Comparison of ENCODE assay signal across 10 cellular contexts in genomic region chr16:21950782-21951521, GRCh38. TPM values are rescaled to one million over a fixed set of nuclear protein-coding genes. Genes with fewer than 3 reads are reported as not detected.
DNase-seq lines count a peak whose midpoint lies in the region; ATAC-seq, FAIRE-seq and TF ChIP-seq lines count a peak whose summit lies in the region.
"Had no signal": no experiment of that assay in that cellular context is flagged by ENCODE, and none has a peak within 500 bp of the region (broad histone marks: within the 10 kb centered on the region; RNA-seq: fewer than 3 reads in every experiment).

No MANE protein-coding gene starts in this region.

- no peak overlapping the region for H2AFZ ChIP-seq in HepG2 (ENCODE audit: low read length)

- H3K4me1 ChIP-seq in ascending aorta, result peaks cover 6 to 20% of the 10 kb centered on the region in 2 donors
- H3K4me1 ChIP-seq in HepG2 (ENCODE audit: insufficient read depth, low read length), result peaks cover 74% of the 10 kb centered on the region

- H3K9ac ChIP-seq in HepG2 (ENCODE audit: insufficient read depth, low read depth, low read length), result peak overlapping the region; percentile 95; the same call in 1 of the 2 replicates

- H3K9me3 Mint-ChIP-seq in activated naive CD4-positive, alpha-beta T cell treated with anti-CD3 and anti-CD28 coated beads, Interleukin-2, amount 50 U/mL, for 24 hours, result no peaks in the 10 kb centered on the region

- peaks cover 9% of the 10 kb centered on the region for H3K36me3 Mint-ChIP-seq in activated naive CD4-positive, alpha-beta T cell treated with anti-CD3 and anti-CD28 coated beads, Interleukin-2, amount 50 U/mL, for 24 hours

- DNase-seq in activated naive CD4-positive, alpha-beta T cell (lab: John Stamatoyannopoulos, UW), result no peak
- DNase-seq in NAMALWA (ENCODE audit: low spot score), result peak; percentile 65
- DNase-seq in ascending aorta (ENCODE audit: low spot score in 2 of 2), result no peak
- peak; percentile 54 for DNase-seq in HepG2 (ENCODE audit: low spot score)
- DNase-seq in GM12892 (ENCODE audit: insufficient read length), result no peak
- no peak for DNase-seq in posterior vena cava (ENCODE audit: low spot score)

- FAIRE-seq in HepG2 (lab: Jason Lieb, UNC) (peak; percentile 65), GM12892 (lab: Jason Lieb, UNC) (no peak)

- H3K27me3 ChIP-seq in ascending aorta (no peaks in the 10 kb centered on the region), HepG2 (ENCODE audit: control insufficient read depth in 1 of 2, insufficient read depth in 2 of 2, low read length in 2 of 2) (peaks cover 0 to 4% of the 10 kb centered on the region in 2 experiments; a peak in 1 of 5 replicates)

- H3K27me3 Mint-ChIP-seq in activated naive CD4-positive, alpha-beta T cell treated with anti-CD3 and anti-CD28 coated beads, Interleukin-2, amount 50 U/mL, for 24 hours, result no peaks in the 10 kb centered on the region

- H3K4me3 Mint-ChIP-seq in activated naive CD4-positive, alpha-beta T cell treated with anti-CD3 and anti-CD28 coated beads, Interleukin-2, amount 50 U/mL, for 24 hours, result peak overlapping the region; percentile 69

- TF ChIP-seq CTCF in ascending aorta (IDR thresholded peaks at IDR 0.05) (peak in 2 of 3 experiments; percentile 11 to 21), HepG2 (CRISPR knock-in tag; IDR thresholded peaks at IDR 0.05) (peak; percentile 70)

- in situ Hi-C loops in HepG2 (cut with HindIII; ENCODE audit: extremely low pct_ligation_motif_present, low pct_unique_long_range_greater_than_20kb), result no loop called here

- no peaks in the 10 kb centered on the region for H3K9me3 ChIP-seq in ascending aorta
- H3K9me3 ChIP-seq in HepG2 (ENCODE audit: low read length), result no peaks in the 10 kb centered on the region

- no peak overlapping the region for H3K27ac ChIP-seq in ascending aorta
- H3K27ac ChIP-seq in HepG2 (ENCODE audit: extremely low read length, insufficient read depth, low read length), result peak overlapping the region; percentile 4

- peak; percentile 53; the same call in 1 of the 2 replicates for TF ChIP-seq RAD21 in HepG2 (CRISPR knock-in tag; IDR thresholded peaks at IDR 0.05)

- H3K4me3 ChIP-seq in ascending aorta (no peak overlapping the region), HepG2 (replicated peaks in 1 of 3; ENCODE audit: insufficient read depth in 1 of 3, low read depth in 2 of 3, low read length in 3 of 3) (peak overlapping the region in 1 of 3 experiments; percentile 98; a peak in 1 of 6 replicates)

- H3K36me3 ChIP-seq in ascending aorta (peaks cover 0 to 3% of the 10 kb centered on the region in 2 donors), HepG2 (replicated peaks in 1 of 2; ENCODE audit: control insufficient read depth in 1 of 2, insufficient read depth in 2 of 2, low read length in 2 of 2) (peaks cover 1 to 4% of the 10 kb centered on the region in 2 experiments; a peak in 3 of 5 replicates)

- H3K27ac Mint-ChIP-seq in activated naive CD4-positive, alpha-beta T cell treated with anti-CD3 and anti-CD28 coated beads, Interleukin-2, amount 50 U/mL, for 24 hours, result peak overlapping the region; percentile 87

- no TSS peak for BruUV-seq in HepG2 (replicated peaks; lab: Mats Ljungman, UMichigan)

- TF ChIP-seq POLR2A in HepG2 (IDR thresholded peaks at IDR 0.05; ENCODE audit: insufficient read depth in 1 of 2, low read depth in 2 of 2, low read length in 2 of 2) (peak in 1 of 2 experiments; percentile 20; a peak in 1 of 4 replicates), GM12892 (IDR thresholded peaks at IDR 0.05; ENCODE audit: low read depth, low read length) (no peak)

- H4K20me1 ChIP-seq in HepG2 (ENCODE audit: insufficient read depth, low read length), result peaks cover 11% of the 10 kb centered on the region

- peaks cover 66% of the 10 kb centered on the region for H3K4me1 Mint-ChIP-seq in activated naive CD4-positive, alpha-beta T cell treated with anti-CD3 and anti-CD28 coated beads, Interleukin-2, amount 50 U/mL, for 24 hours

- H3K4me2 ChIP-seq in HepG2 (ENCODE audit: low read depth, low read length), result peak overlapping the region; percentile 92

- WGBS in HepG2 (ENCODE audit: low lambda C conversion rate), result 86% methylated on average over 7 of the region's 7 CpGs

- ATAC-seq in HepG2 (no peak), HG03175 (IDR thresholded peaks at IDR 0.05; ENCODE audit: unreplicated experiment) (no peak)

- H3K79me2 ChIP-seq in HepG2 (ENCODE audit: insufficient read depth, low read length), result peaks cover 53% of the 10 kb centered on the region

- intact Hi-C loops in ascending aorta (cut with DNase I) (loop anchor here (5.0 kb wide), 2 partner anchors 346 to 1054 kb away; partner anchors contain the start of gene POLR3E), HepG2 (cut with micrococcal nuclease; ENCODE audit: unreplicated experiment) (loop anchor here (1.0 kb wide), 1 partner anchor 237 kb away; no protein-coding TSS in a partner anchor), posterior vena cava (cut with DNase I) (no loop called here)

- no peak for TF ChIP-seq EP300 in HepG2 (IDR thresholded peaks at IDR 0.05; ENCODE audit: low read depth in 2 of 2, low read length in 2 of 2)
- no peak for TF ChIP-seq EP300 in HepG2 (CRISPR knock-in tag; IDR thresholded peaks at IDR 0.05; ENCODE audit: borderline replicate concordance)

- POLR2A ChIA-PET in HepG2 (lab: Yijun Ruan, JAX), result no interaction called here

- CTCF ChIA-PET in HepG2 (lab: Yijun Ruan, JAX; ENCODE audit: low intra/inter-chr PET ratio, low total read pairs), result interaction anchor here (0.9 to 1.1 kb wide), 2 partner anchors 13 to 127 kb away, joined by 3 read pairs; no protein-coding TSS in a partner anchor

RNA-seq across cellular contexts. Expression of gene UQCRC2, which starts 2.2 kb away (rescaled TPM):
- total RNA-seq in ascending aorta, result 66.3 TPM
- 536 and 704 TPM in 2 replicates for total RNA-seq in HepG2 (2016; rRNA removed; fragmentation: Illumina TruSeq; extraction: Trizol)
- total RNA-seq in HepG2 (2016; cell fraction: cytosol; rRNA removed; fragmentation: Illumina TruSeq; extraction: Trizol; ENCODE audit: low read depth), result 269 and 276 TPM in 2 replicates
- 530 and 708 TPM in 2 replicates for total RNA-seq in HepG2 (2016; cell fraction: insoluble cytoplasmic fraction; rRNA removed; fragmentation: Illumina TruSeq; extraction: Trizol)
- 296 and 309 TPM in 2 replicates for total RNA-seq in HepG2 (2016; cell fraction: membrane; rRNA removed; fragmentation: Illumina TruSeq; extraction: Trizol)
- total RNA-seq in HepG2 (2016; cell fraction: nucleus; rRNA removed; fragmentation: Illumina TruSeq; extraction: Trizol), result 306 and 335 TPM in 2 replicates
- 346 and 442 TPM in 2 replicates for polyA plus RNA-seq in HepG2 (2011; rRNA removed)
- 376 and 449 TPM in 2 replicates for polyA plus RNA-seq in HepG2 (2011; cell fraction: cytosol; rRNA removed)
- 283 and 343 TPM in 2 replicates for polyA plus RNA-seq in HepG2 (2011; cell fraction: nucleus; rRNA removed)
- 554 and 647 TPM in 2 replicates for polyA plus RNA-seq in HepG2 (2012)
- polyA plus RNA-seq in HepG2 (2016; cell fraction: cytosol; fragmentation: Illumina TruSeq; extraction: Trizol; ENCODE audit: low read depth), result 133 and 142 TPM in 2 replicates
- 562 and 567 TPM in 2 replicates for polyA plus RNA-seq in HepG2 (2016; cell fraction: insoluble cytoplasmic fraction; fragmentation: Illumina TruSeq; extraction: Trizol; ENCODE audit: low read depth)
- 167 and 170 TPM in 2 replicates for polyA plus RNA-seq in HepG2 (2016; cell fraction: membrane; fragmentation: Illumina TruSeq; extraction: Trizol; ENCODE audit: low read depth)
- 363 and 436 TPM in 2 replicates for polyA plus RNA-seq in HepG2 (2016; cell fraction: nucleus; fragmentation: Illumina TruSeq; extraction: Trizol; ENCODE audit: insufficient read depth, low read depth)
- polyA minus RNA-seq in HepG2 (2011; rRNA and poly(A)+ RNA removed; ENCODE audit: low replicate concordance), result 333 and 632 TPM in 2 replicates
- polyA minus RNA-seq in HepG2 (2011; cell fraction: cytosol; rRNA and poly(A)+ RNA removed), result 321 TPM in 2 replicates
- 523 and 535 TPM in 2 replicates for polyA minus RNA-seq in HepG2 (2011; cell fraction: nucleus; rRNA and poly(A)+ RNA removed)
- 413 TPM for polyA plus RNA-seq in GM12892 (2012; ENCODE audit: missing spikeins)
- total RNA-seq in posterior vena cava, result 100 to 1,000 TPM; 147 to 168 TPM

RNA-seq across cellular contexts. Expression of gene PDZD9, which starts 50.0 kb away (rescaled TPM):
- total RNA-seq in ascending aorta (not detected), HepG2 (2016; rRNA removed; fragmentation: Illumina TruSeq; extraction: Trizol) (not detected in 2 replicates), posterior vena cava (not detected)
- not detected in 2 replicates for total RNA-seq in HepG2 (2016; cell fraction: cytosol; rRNA removed; fragmentation: Illumina TruSeq; extraction: Trizol; ENCODE audit: low read depth)
- total RNA-seq in HepG2 (2016; cell fraction: insoluble cytoplasmic fraction; rRNA removed; fragmentation: Illumina TruSeq; extraction: Trizol), result not detected in 2 replicates
- total RNA-seq in HepG2 (2016; cell fraction: membrane; rRNA removed; fragmentation: Illumina TruSeq; extraction: Trizol), result not detected in 2 replicates
- total RNA-seq in HepG2 (2016; cell fraction: nucleus; rRNA removed; fragmentation: Illumina TruSeq; extraction: Trizol), result not detected in 2 replicates
- not detected in 2 replicates for polyA plus RNA-seq in HepG2 (2011; rRNA removed)
- polyA plus RNA-seq in HepG2 (2011; cell fraction: cytosol; rRNA removed), result not detected in 2 replicates
- polyA plus RNA-seq in HepG2 (2011; cell fraction: nucleus; rRNA removed), result not detected in 2 replicates
- polyA plus RNA-seq in HepG2 (2012), result 0.25 TPM in 1 of 2 replicates, not detected in the other
- not detected in 2 replicates for polyA plus RNA-seq in HepG2 (2016; cell fraction: cytosol; fragmentation: Illumina TruSeq; extraction: Trizol; ENCODE audit: low read depth)
- polyA plus RNA-seq in HepG2 (2016; cell fraction: insoluble cytoplasmic fraction; fragmentation: Illumina TruSeq; extraction: Trizol; ENCODE audit: low read depth), result not detected in 2 replicates
- not detected in 2 replicates for polyA plus RNA-seq in HepG2 (2016; cell fraction: membrane; fragmentation: Illumina TruSeq; extraction: Trizol; ENCODE audit: low read depth)
- polyA plus RNA-seq in HepG2 (2016; cell fraction: nucleus; fragmentation: Illumina TruSeq; extraction: Trizol; ENCODE audit: insufficient read depth, low read depth), result not detected in 2 replicates
- polyA minus RNA-seq in HepG2 (2011; rRNA and poly(A)+ RNA removed; ENCODE audit: low replicate concordance), result not detected in 2 replicates
- not detected in 2 replicates for polyA minus RNA-seq in HepG2 (2011; cell fraction: cytosol; rRNA and poly(A)+ RNA removed)
- polyA minus RNA-seq in HepG2 (2011; cell fraction: nucleus; rRNA and poly(A)+ RNA removed), result not detected in 2 replicates
- 0.68 TPM for polyA plus RNA-seq in GM12892 (2012; ENCODE audit: missing spikeins)
- total RNA-seq: subcutaneous adipose tissue had no signal
- polyA plus RNA-seq: esophagus had no signal

RNA-seq across cellular contexts. Expression of gene MOSMO, which starts 57.0 kb away (rescaled TPM):
- total RNA-seq in ascending aorta, result 3.6 TPM
- total RNA-seq in HepG2 (2016; rRNA removed; fragmentation: Illumina TruSeq; extraction: Trizol), result 19.1 and 26.7 TPM in 2 replicates
- total RNA-seq in HepG2 (2016; cell fraction: cytosol; rRNA removed; fragmentation: Illumina TruSeq; extraction: Trizol; ENCODE audit: low read depth), result 34.5 and 48.8 TPM in 2 replicates
- 16.9 and 27.7 TPM in 2 replicates for total RNA-seq in HepG2 (2016; cell fraction: insoluble cytoplasmic fraction; rRNA removed; fragmentation: Illumina TruSeq; extraction: Trizol)
- 47.0 and 53.1 TPM in 2 replicates for total RNA-seq in HepG2 (2016; cell fraction: membrane; rRNA removed; fragmentation: Illumina TruSeq; extraction: Trizol)
- total RNA-seq in HepG2 (2016; cell fraction: nucleus; rRNA removed; fragmentation: Illumina TruSeq; extraction: Trizol), result 39.8 and 41.4 TPM in 2 replicates
- polyA plus RNA-seq in HepG2 (2011; rRNA removed), result 29.2 and 32.6 TPM in 2 replicates
- 15.1 and 17.4 TPM in 2 replicates for polyA plus RNA-seq in HepG2 (2011; cell fraction: cytosol; rRNA removed)
- polyA plus RNA-seq in HepG2 (2011; cell fraction: nucleus; rRNA removed), result 31.8 and 32.6 TPM in 2 replicates
- polyA plus RNA-seq in HepG2 (2012), result 24.9 and 29.4 TPM in 2 replicates
- polyA plus RNA-seq in HepG2 (2016; cell fraction: cytosol; fragmentation: Illumina TruSeq; extraction: Trizol; ENCODE audit: low read depth), result 63.6 and 64.2 TPM in 2 replicates
- polyA plus RNA-seq in HepG2 (2016; cell fraction: insoluble cytoplasmic fraction; fragmentation: Illumina TruSeq; extraction: Trizol; ENCODE audit: low read depth), result 17.4 and 20.9 TPM in 2 replicates
- polyA plus RNA-seq in HepG2 (2016; cell fraction: membrane; fragmentation: Illumina TruSeq; extraction: Trizol; ENCODE audit: low read depth), result 55.0 and 58.1 TPM in 2 replicates
- 50.7 and 52.4 TPM in 2 replicates for polyA plus RNA-seq in HepG2 (2016; cell fraction: nucleus; fragmentation: Illumina TruSeq; extraction: Trizol; ENCODE audit: insufficient read depth, low read depth)
- polyA minus RNA-seq in HepG2 (2011; rRNA and poly(A)+ RNA removed; ENCODE audit: low replicate concordance), result 13.8 and 35.0 TPM in 2 replicates
- 11.3 and 13.2 TPM in 2 replicates for polyA minus RNA-seq in HepG2 (2011; cell fraction: cytosol; rRNA and poly(A)+ RNA removed)
- 49.3 and 57.4 TPM in 2 replicates for polyA minus RNA-seq in HepG2 (2011; cell fraction: nucleus; rRNA and poly(A)+ RNA removed)
- polyA plus RNA-seq in GM12892 (2012; ENCODE audit: missing spikeins), result 5.9 TPM
- 10 to 100 TPM; 13.3 to 16.1 TPM for total RNA-seq in posterior vena cava

Comparison
In these comparisons a context has a peak if more than half of its experiments do, and no peak if none do; other contexts are left out.
1. DNase-seq: peak in NAMALWA (single experiment) and HepG2 (single experiment); none in activated naive CD4-positive, alpha-beta T cell (0 of 4), ascending aorta (0 of 2), GM12892 (single experiment) and posterior vena cava (single experiment).
2. intact Hi-C loops: an anchor here in ascending aorta (5.0 kb wide) and HepG2 (1.0 kb wide); none called in posterior vena cava.